1 cellular context compared by ENCODE assay signal in the genomic region with DNA sequence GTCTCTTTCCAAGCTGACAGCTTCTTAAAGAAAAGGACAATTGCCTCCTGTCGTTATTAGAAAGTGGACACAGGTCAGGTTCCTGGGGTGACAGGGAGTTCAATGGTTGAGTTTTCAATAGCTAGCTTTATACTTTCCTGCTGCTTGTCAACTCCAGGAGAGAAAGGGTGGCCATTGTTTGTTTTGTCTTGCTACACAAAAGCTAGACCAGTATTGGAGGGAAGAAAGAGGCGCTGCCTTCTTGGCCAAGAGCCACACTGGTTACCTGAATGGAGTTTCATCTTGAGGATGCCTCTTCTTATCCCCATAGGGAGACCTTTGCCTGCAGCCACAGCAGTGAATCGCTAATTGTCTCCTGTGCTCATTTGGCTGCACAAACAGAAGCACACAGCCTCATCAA.
TF ChIP-seq lines count a peak whose summit lies in the region.

No MANE protein-coding gene starts in this region.

TF ChIP-seq in GM23338, 12 proteins besides CTCF, POLR2A, EP300 and RAD21 (continued from another document):
- TF ChIP-seq, protein P1, sequence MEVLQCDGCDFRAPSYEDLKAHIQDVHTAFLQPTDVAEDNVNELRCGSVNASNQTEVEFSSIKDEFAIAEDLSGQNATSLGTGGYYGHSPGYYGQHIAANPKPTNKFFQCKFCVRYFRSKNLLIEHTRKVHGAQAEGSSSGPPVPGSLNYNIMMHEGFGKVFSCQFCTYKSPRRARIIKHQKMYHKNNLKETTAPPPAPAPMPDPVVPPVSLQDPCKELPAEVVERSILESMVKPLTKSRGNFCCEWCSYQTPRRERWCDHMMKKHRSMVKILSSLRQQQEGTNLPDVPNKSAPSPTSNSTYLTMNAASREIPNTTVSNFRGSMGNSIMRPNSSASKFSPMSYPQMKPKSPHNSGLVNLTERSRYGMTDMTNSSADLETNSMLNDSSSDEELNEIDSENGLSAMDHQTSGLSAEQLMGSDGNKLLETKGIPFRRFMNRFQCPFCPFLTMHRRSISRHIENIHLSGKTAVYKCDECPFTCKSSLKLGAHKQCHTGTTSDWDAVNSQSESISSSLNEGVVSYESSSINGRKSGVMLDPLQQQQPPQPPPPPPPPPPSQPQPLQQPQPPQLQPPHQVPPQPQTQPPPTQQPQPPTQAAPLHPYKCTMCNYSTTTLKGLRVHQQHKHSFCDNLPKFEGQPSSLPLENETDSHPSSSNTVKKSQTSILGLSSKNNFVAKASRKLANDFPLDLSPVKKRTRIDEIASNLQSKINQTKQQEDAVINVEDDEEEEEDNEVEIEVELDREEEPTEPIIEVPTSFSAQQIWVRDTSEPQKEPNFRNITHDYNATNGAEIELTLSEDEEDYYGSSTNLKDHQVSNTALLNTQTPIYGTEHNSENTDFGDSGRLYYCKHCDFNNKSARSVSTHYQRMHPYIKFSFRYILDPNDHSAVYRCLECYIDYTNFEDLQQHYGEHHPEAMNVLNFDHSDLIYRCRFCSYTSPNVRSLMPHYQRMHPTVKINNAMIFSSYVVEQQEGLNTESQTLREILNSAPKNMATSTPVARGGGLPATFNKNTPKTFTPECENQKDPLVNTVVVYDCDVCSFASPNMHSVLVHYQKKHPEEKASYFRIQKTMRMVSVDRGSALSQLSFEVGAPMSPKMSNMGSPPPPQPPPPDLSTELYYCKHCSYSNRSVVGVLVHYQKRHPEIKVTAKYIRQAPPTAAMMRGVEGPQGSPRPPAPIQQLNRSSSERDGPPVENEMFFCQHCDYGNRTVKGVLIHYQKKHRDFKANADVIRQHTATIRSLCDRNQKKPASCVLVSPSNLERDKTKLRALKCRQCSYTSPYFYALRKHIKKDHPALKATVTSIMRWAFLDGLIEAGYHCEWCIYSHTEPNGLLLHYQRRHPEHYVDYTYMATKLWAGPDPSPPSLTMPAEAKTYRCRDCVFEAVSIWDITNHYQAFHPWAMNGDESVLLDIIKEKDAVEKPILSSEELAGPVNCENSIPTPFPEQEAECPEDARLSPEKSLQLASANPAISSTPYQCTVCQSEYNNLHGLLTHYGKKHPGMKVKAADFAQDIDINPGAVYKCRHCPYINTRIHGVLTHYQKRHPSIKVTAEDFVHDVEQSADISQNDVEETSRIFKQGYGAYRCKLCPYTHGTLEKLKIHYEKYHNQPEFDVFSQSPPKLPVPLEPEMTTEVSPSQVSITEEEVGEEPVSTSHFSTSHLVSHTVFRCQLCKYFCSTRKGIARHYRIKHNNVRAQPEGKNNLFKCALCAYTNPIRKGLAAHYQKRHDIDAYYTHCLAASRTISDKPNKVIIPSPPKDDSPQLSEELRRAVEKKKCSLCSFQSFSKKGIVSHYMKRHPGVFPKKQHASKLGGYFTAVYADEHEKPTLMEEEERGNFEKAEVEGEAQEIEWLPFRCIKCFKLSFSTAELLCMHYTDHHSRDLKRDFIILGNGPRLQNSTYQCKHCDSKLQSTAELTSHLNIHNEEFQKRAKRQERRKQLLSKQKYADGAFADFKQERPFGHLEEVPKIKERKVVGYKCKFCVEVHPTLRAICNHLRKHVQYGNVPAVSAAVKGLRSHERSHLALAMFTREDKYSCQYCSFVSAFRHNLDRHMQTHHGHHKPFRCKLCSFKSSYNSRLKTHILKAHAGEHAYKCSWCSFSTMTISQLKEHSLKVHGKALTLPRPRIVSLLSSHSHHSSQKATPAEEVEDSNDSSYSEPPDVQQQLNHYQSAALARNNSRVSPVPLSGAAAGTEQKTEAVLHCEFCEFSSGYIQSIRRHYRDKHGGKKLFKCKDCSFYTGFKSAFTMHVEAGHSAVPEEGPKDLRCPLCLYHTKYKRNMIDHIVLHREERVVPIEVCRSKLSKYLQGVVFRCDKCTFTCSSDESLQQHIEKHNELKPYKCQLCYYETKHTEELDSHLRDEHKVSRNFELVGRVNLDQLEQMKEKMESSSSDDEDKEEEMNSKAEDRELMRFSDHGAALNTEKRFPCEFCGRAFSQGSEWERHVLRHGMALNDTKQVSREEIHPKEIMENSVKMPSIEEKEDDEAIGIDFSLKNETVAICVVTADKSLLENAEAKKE (CRISPR knock-in tag; IDR thresholded peaks at IDR 0.05): no peak
- TF ChIP-seq, protein P2, sequence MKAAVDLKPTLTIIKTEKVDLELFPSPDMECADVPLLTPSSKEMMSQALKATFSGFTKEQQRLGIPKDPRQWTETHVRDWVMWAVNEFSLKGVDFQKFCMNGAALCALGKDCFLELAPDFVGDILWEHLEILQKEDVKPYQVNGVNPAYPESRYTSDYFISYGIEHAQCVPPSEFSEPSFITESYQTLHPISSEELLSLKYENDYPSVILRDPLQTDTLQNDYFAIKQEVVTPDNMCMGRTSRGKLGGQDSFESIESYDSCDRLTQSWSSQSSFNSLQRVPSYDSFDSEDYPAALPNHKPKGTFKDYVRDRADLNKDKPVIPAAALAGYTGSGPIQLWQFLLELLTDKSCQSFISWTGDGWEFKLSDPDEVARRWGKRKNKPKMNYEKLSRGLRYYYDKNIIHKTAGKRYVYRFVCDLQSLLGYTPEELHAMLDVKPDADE (IDR thresholded peaks at IDR 0.05): no peak
- no peak for TF ChIP-seq ZNF331 (CRISPR knock-in tag; IDR thresholded peaks at IDR 0.05; ENCODE audit: low read depth)
- no peak for TF ChIP-seq POLR2AphosphoS5 (IDR thresholded peaks at IDR 0.05; ENCODE audit: low read depth)
- TF ChIP-seq CREB1 (CRISPR knock-in tag; IDR thresholded peaks at IDR 0.05; ENCODE audit: low read depth): no peak
- no peak for TF ChIP-seq NANOG (IDR thresholded peaks at IDR 0.05; ENCODE audit: borderline replicate concordance)
- no peak for TF ChIP-seq EZH2 (IDR thresholded peaks at IDR 0.05; ENCODE audit: low read depth, unreplicated experiment)
- TF ChIP-seq ZNF114 (CRISPR knock-in tag; IDR thresholded peaks at IDR 0.05): no peak
